In the genomic region with DNA sequence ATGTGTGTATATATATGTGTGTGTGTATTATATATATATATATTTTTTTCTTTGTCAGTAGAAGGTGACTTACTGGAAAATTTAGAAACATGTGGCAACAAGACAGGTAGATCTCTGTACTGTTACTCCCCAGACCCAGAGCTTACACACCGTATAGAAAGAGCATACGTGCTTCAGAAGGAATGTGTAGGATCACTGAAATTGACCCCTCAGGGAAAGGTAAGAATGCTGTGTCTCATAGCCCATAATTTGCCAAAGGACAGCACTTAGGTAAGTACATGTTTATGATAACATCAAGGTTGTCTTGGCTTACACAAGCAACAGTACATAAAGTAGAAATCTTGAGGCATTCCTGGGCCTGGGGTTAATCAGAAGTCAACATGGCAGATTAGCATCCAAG, we compare ENCODE assay signal across 29 cellular contexts.
"Had no signal": no experiment of that assay in that cellular context is flagged by ENCODE, and none has a peak within 500 bp of the region (broad histone marks: within the 10 kb centered on the region; RNA-seq: fewer than 3 reads in every experiment).

No MANE protein-coding gene starts in this region.

- H3K27ac Mint-ChIP-seq: activated B cell treated with CpG ODN at 0.5 μM for 24 hours; activated CD8-positive, alpha-beta T cell treated with anti-CD3 and anti-CD28 coated beads for 36 hours; activated naive CD4-positive, alpha-beta T cell treated with anti-CD3 and anti-CD28 coated beads for 36 hours; activated naive CD8-positive, alpha-beta T cell treated with anti-CD3 and anti-CD28 coated beads for 36 hours; activated naive CD8-positive, alpha-beta T cell treated with anti-CD3 and anti-CD28 coated beads, Interleukin-2, amount 50 U/mL, for 24 hours; activated T-helper 2 cell treated with anti-CD3 and anti-CD28 coated beads, Interferon-gamma antibody, Interleukin-2, Interleukin-4, amounts not matched to agents 10 μg/mL and 5 μg/mL and 100 μg/mL, durations not matched to agents 14 hours and 24 hours and 36 hours had no signal

- H3K27ac ChIP-seq: adrenal gland, body of pancreas, epithelial cell of prostate, esophagus squamous epithelium, WERI-Rb-1 had no signal

- FAIRE-seq: colon, frontal cortex had no signal

- H3K27me3 ChIP-seq: adrenal gland, body of pancreas, esophagus squamous epithelium had no signal

- ATAC-seq: activated CD4-positive, CD25-positive, alpha-beta regulatory T cell treated with anti-CD3 and anti-CD28 coated beads, Interleukin-2, amount 50 U/mL, for 24 hours; activated CD8-positive, alpha-beta T cell treated with anti-CD3 and anti-CD28 coated beads for 36 hours; activated naive CD8-positive, alpha-beta T cell treated with anti-CD3 and anti-CD28 coated beads, Interleukin-2, amount 50 U/mL, for 24 hours; activated T-cell treated with anti-CD3 and anti-CD28 coated beads, Interleukin-2, amount 50 U/mL, for 4 hours; body of pancreas; effector memory CD8-positive, alpha-beta T cell had no signal

- H3K27me3 Mint-ChIP-seq: activated CD8-positive, alpha-beta T cell treated with anti-CD3 and anti-CD28 coated beads for 36 hours; activated naive CD4-positive, alpha-beta T cell treated with anti-CD3 and anti-CD28 coated beads, Interleukin-2, amount 50 U/mL, for 24 hours; activated naive CD8-positive, alpha-beta T cell treated with anti-CD3 and anti-CD28 coated beads for 36 hours; activated naive CD8-positive, alpha-beta T cell treated with anti-CD3 and anti-CD28 coated beads, Interleukin-2, amount 50 U/mL, for 24 hours; effector memory CD8-positive, alpha-beta T cell had no signal

- H3K9me3 ChIP-seq: adrenal gland, body of pancreas, esophagus squamous epithelium had no signal

- H3K4me1 ChIP-seq: adrenal gland, esophagus squamous epithelium had no signal

- DNase-seq: activated B cell treated with CpG ODN at 0.5 μM for 24 hours; activated CD4-positive, alpha-beta T cell treated with anti-CD3 and anti-CD28 coated beads for 48 hours; activated CD4-positive, alpha-beta T cell treated with anti-CD3 and anti-CD28 coated beads, Interleukin-2, amount 50 U/mL, for 1 hour; activated CD4-positive, alpha-beta T cell treated with anti-CD3 and anti-CD28 coated beads, Interleukin-2, amount 50 U/mL, for 48 hours; activated CD8-positive, alpha-beta memory T cell treated with anti-CD3 and anti-CD28 coated beads for 24 hours; activated CD8-positive, alpha-beta T cell treated with anti-CD3 and anti-CD28 coated beads for 36 hours; activated effector memory CD4-positive, alpha-beta T cell treated with anti-CD3 and anti-CD28 coated beads, Interleukin-2, amount 50 U/mL, for 16 hours; activated naive CD4-positive, alpha-beta T cell treated with anti-CD3 and anti-CD28 coated beads for 36 hours; activated naive CD8-positive, alpha-beta T cell treated with anti-CD3 and anti-CD28 coated beads for 36 hours; activated naive CD8-positive, alpha-beta T cell treated with anti-CD3 and anti-CD28 coated beads, Interleukin-2, amount 50 U/mL, for 24 hours; activated T-cell treated with anti-CD3 and anti-CD28 coated beads, Interleukin-2, amount 50 U/mL, for 4 hours; adrenal gland; amygdala; aorta; body of pancreas; caudate nucleus; cortex of kidney; dermis blood vessel endothelial cell; effector CD4-positive, alpha-beta T cell; effector memory CD8-positive, alpha-beta T cell; esophagus squamous epithelium; T1000; WERI-Rb-1 had no signal

- H3K36me3 ChIP-seq: adrenal gland, esophagus squamous epithelium, WERI-Rb-1 had no signal

- H3K4me3 Mint-ChIP-seq: activated B cell treated with CpG ODN at 0.5 μM for 24 hours; activated CD8-positive, alpha-beta T cell treated with anti-CD3 and anti-CD28 coated beads for 36 hours; activated naive CD4-positive, alpha-beta T cell treated with anti-CD3 and anti-CD28 coated beads for 36 hours; activated naive CD4-positive, alpha-beta T cell treated with anti-CD3 and anti-CD28 coated beads, Interleukin-2, amount 50 U/mL, for 24 hours; activated naive CD8-positive, alpha-beta T cell treated with anti-CD3 and anti-CD28 coated beads for 36 hours; activated naive CD8-positive, alpha-beta T cell treated with anti-CD3 and anti-CD28 coated beads, Interleukin-2, amount 50 U/mL, for 24 hours; activated T-cell treated with anti-CD3 and anti-CD28 coated beads, Interleukin-2, amount 50 U/mL, for 4 hours; effector memory CD8-positive, alpha-beta T cell had no signal

- H3K4me3 ChIP-seq: adrenal gland, body of pancreas, esophagus squamous epithelium had no signal

- H3K9me3 Mint-ChIP-seq: activated T-cell treated with anti-CD3 and anti-CD28 coated beads, Interleukin-2, amount 50 U/mL, for 4 hours; effector memory CD8-positive, alpha-beta T cell had no signal
